8 cellular contexts compared by ENCODE assay signal in genomic region chr7:92134271-92135099, GRCh38. TPM values are rescaled to one million over a fixed set of nuclear protein-coding genes. Genes with fewer than 3 reads are reported as not detected.
A peak's percentile ranks its signal among the peaks of the same experiment; 100 is the strongest.
DNase-seq lines count a peak whose midpoint lies in the region; ATAC-seq and TF ChIP-seq lines count a peak whose summit lies in the region.

TSS of gene CYP51A1 (minus strand) at chr7:92134477. CDS start at chr7:92134364, 113 bp downstream.

- ATAC-seq in GM21360 (IDR thresholded peaks at IDR 0.05; ENCODE audit: unreplicated experiment) (peak; percentile 88), lung (ENCODE audit: insufficient read depth, low FRiP score) (peak; percentile 95)

- H3K4me1 ChIP-seq in lung (ENCODE audit: control insufficient read depth in 2 of 2, insufficient read depth in 2 of 2, low read length in 2 of 2), result peaks cover 1 to 4% of the 10 kb centered on the region in 2 donors

- H3K27me3 ChIP-seq in lung (ENCODE audit: control insufficient read depth, insufficient read depth), result no peaks in the 10 kb centered on the region

- peaks cover 0 to 4% of the 10 kb centered on the region in 2 donors for H3K36me3 ChIP-seq in lung (ENCODE audit: control insufficient read depth in 2 of 2, insufficient read depth in 2 of 2, low read length in 2 of 2)

- peak within 1 kb of the TSS; percentile 99 for H3K4me3 ChIP-seq in lung

- no peaks in the 10 kb centered on the region for H3K9me3 ChIP-seq in lung (ENCODE audit: control insufficient read depth in 2 of 2, insufficient read depth in 1 of 2, low read length in 1 of 2)

- TF ChIP-seq CTCF in lung (IDR thresholded peaks at IDR 0.05; ENCODE audit: control extremely low read depth, extremely low read depth), result no peak

- H3K27ac ChIP-seq in lung (ENCODE audit: low read depth in 1 of 2, low read length in 1 of 2), result peak within 1 kb of the TSS; percentile 75 to 99

- WGBS in lung, 2 donors, result 1% methylated on average over 73 to 74 of the region's 74 CpGs

- DNase-seq in COLO668 (lab: John Stamatoyannopoulos, UW; ENCODE audit: unreplicated experiment) (peak; percentile 93), HT-29 (ENCODE audit: low spot score) (peak; percentile 95), lung (ENCODE audit: low spot score) (peak; percentile 94)
- peak; percentile 85 for DNase-seq in NK-92 treated with Interleukin-12 subunit alpha and Interleukin-12 subunit beta, amount 100 ng/mL, for 24 hours (lab: John Stamatoyannopoulos, UW)
- peak; percentile 99 for DNase-seq in activated CD8-positive, alpha-beta memory T cell treated with anti-CD3 and anti-CD28 coated beads for 24 hours
- peak; percentile 92 for DNase-seq in effector CD4-positive, alpha-beta T cell
- DNase-seq in stimulated activated CD4-positive, alpha-beta T cell treated with anti-CD3 and anti-CD28 coated beads, TNF-alpha, amount 100 ng/mL, for 24 hours (ENCODE audit: low read depth in 3 of 3), result peak; percentile 85 to 91 (median 86)

RNA-seq across cellular contexts. Expression of gene CYP51A1, which starts in this region (rescaled TPM):
- total RNA-seq in HT-29 (2014; rRNA removed; shearing (Covaris generic)), result 74.3 and 75.1 TPM in 2 replicates
- 100 to 1,000 TPM; 160 to 211 TPM for total RNA-seq in lung
- 10 to 100 TPM; 49.8 to 74.3 TPM for polyA plus RNA-seq in lung

Comparison
In these comparisons a context has a peak if more than half of its experiments do, and no peak if none do; other contexts are left out.
1. Peak in every context shown above with its lines: DNase-seq, ATAC-seq, H3K4me3 ChIP-seq and H3K27ac ChIP-seq.